Comparison of ENCODE assay signal across 8 cellular contexts in genomic region chr17:48626202-48626469, GRCh38. TPM values are rescaled to one million over a fixed set of nuclear protein-coding genes. Genes with fewer than 3 reads are reported as not detected.
DNase-seq lines count a peak whose midpoint lies in the region; ATAC-seq, FAIRE-seq and TF ChIP-seq lines count a peak whose summit lies in the region.

Gene HOXB9 (minus strand): TSS chr17:48626358. CDS start chr17:48626269, 89 bp downstream.

- intact Hi-C loops in K562 (cut with micrococcal nuclease), result loop anchor here (2.0 to 5.0 kb wide), 2 partner anchors 79 to 371 kb away; partner anchors contain the start of gene IGF2BP1

- no peak for TF ChIP-seq RAD21 in A549 (conservative IDR thresholded peaks at IDR 0.05 in 1 of 2, IDR thresholded peaks at IDR 0.05 in 1 of 2)
- TF ChIP-seq RAD21 in K562 (CRISPR knock-in tag; conservative IDR thresholded peaks at IDR 0.05 in 1 of 2, IDR thresholded peaks at IDR 0.05 in 1 of 2), result no peak

- H3K4me1 ChIP-seq in A549 (peaks cover 15% of the 10 kb centered on the region; the same call in 2 of the 3 replicates), K562 (replicated peaks in 1 of 2; ENCODE audit: control insufficient read depth in 2 of 2, insufficient read depth in 2 of 2, low read length in 2 of 2) (peaks cover 38 to 58% of the 10 kb centered on the region in 2 experiments), muscle layer of colon (ENCODE audit: insufficient read depth, low read length) (no peaks in the 10 kb centered on the region)

- no TSS peak for BruUV-seq in K562 (replicated peaks; lab: Mats Ljungman, UMichigan)

- H3K79me2 ChIP-seq in K562 (ENCODE audit: control insufficient read depth, insufficient read depth, low read length), result peaks cover 96% of the 10 kb centered on the region

- FAIRE-seq in A549 (lab: Jason Lieb, UNC), result no peak
- FAIRE-seq in K562 (lab: Jason Lieb, UNC), result no peak
- no peak for FAIRE-seq in D721Med (lab: Jason Lieb, UNC)

- peaks cover 34% of the 10 kb centered on the region for H4K20me1 ChIP-seq in K562 (replicated peaks; ENCODE audit: control insufficient read depth, insufficient read depth, low read length)

- H3K27me3 ChIP-seq in K562 (ENCODE audit: control insufficient read depth in 2 of 2, insufficient read depth in 2 of 2, low read length in 2 of 2) (no peaks in the 10 kb centered on the region), muscle layer of colon (ENCODE audit: control insufficient read depth in 1 of 2, insufficient read depth in 2 of 2, low read length in 2 of 2) (peaks cover 84 to 93% of the 10 kb centered on the region in 2 donors)

- H3K9me3 ChIP-seq in A549, result no peaks in the 10 kb centered on the region
- H3K9me3 ChIP-seq in K562 (replicated peaks; ENCODE audit: control insufficient read depth, insufficient read depth, low read depth, low read length), result no peaks in the 10 kb centered on the region
- no peaks in the 10 kb centered on the region for H3K9me3 ChIP-seq in muscle layer of colon (ENCODE audit: low read length)

- WGBS in A549 (ENCODE audit: missing lambda C conversion rate), result 0% methylated on average over 14 of the region's 19 CpGs
- 0% methylated on average over 17 of the region's 19 CpGs for WGBS in K562 (ENCODE audit: insufficient coverage, low coverage, missing lambda C conversion rate)

- in situ Hi-C loops in K562 (cut with MboI), result loop anchor here (10.0 kb wide), 1 partner anchor 591 kb away; the partner anchor contains the start of gene COPZ2

- TF ChIP-seq CTCF in A549 (IDR thresholded peaks at IDR 0.05), result no peak
- no peak for TF ChIP-seq CTCF in K562 (IDR thresholded peaks at IDR 0.05 in 2 of 3, conservative IDR thresholded peaks at IDR 0.05 in 1 of 3; ENCODE audit: insufficient read depth in 2 of 3, low read depth in 1 of 3, low read length in 3 of 3)
- TF ChIP-seq CTCF in D721Med (IDR thresholded peaks at IDR 0.05; ENCODE audit: insufficient read depth, missing control alignments), result no peak

- H3K36me3 ChIP-seq in K562 (ENCODE audit: control insufficient read depth, insufficient read depth, low read length) (peaks cover 37% of the 10 kb centered on the region), muscle layer of colon (ENCODE audit: insufficient read depth, low read length) (no peaks in the 10 kb centered on the region)

- TF ChIP-seq EP300 in A549 (IDR thresholded peaks at IDR 0.05) (no peak), K562 (IDR thresholded peaks at IDR 0.05; ENCODE audit: low read length) (no peak)

- no peak for TF ChIP-seq POLR2A in A549 (IDR thresholded peaks at IDR 0.05; ENCODE audit: low read length)
- TF ChIP-seq POLR2A in K562 (conservative IDR thresholded peaks at IDR 0.05), result no peak

- H3K9ac ChIP-seq in K562 (ENCODE audit: insufficient read depth in 1 of 2, low read depth in 2 of 2, low read length in 2 of 2) (peak within 1 kb of the TSS; percentile 99 to 100), muscle layer of colon (ENCODE audit: low read length) (no peak within 1 kb of the TSS)

- CTCF ChIA-PET in A549 (lab: Yijun Ruan, JAX), result interaction anchor here (1.1 to 9.7 kb wide), 13 partner anchors 12 to 601 kb away, joined by 3 to 118 read pairs (median 5); partner anchors contain the start of gene HOXB8
- CTCF ChIA-PET in K562 (lab: Yijun Ruan, JAX; ENCODE audit: low intra/inter-chr PET ratio), result interaction anchor here (0.7 kb wide), 1 partner anchor 69 kb away, joined by 3 read pairs; no protein-coding TSS in a partner anchor

- no peak; a peak in 2 of 6 replicates for ATAC-seq in A549
- ATAC-seq in K562, result peak; percentile 50
- ATAC-seq in HG02973 (IDR thresholded peaks at IDR 0.05; ENCODE audit: unreplicated experiment), result no peak

- no peak for DNase-seq in A549 (ENCODE audit: low read depth in 1 of 2, low spot score in 1 of 2)
- no peak for DNase-seq in HT-29 (ENCODE audit: low spot score)
- DNase-seq in K562 (ENCODE audit: extremely low read depth in 1 of 4, low spot score in 3 of 4), result peak in 1 of 4 experiments; percentile 73
- no peak for DNase-seq in D721Med (ENCODE audit: insufficient read length, low spot score)
- no peak for DNase-seq in GOT3 (lab: John Stamatoyannopoulos, UW)
- DNase-seq in stimulated activated CD4-positive, alpha-beta T cell treated with anti-CD3 and anti-CD28 coated beads, Interleukin-4, amount 100 ng/mL, for 1 hour, result no peak

- H3K4me2 ChIP-seq in A549 (peak within 1 kb of the TSS; percentile 92), K562 (ENCODE audit: insufficient read depth, low read length) (peak within 1 kb of the TSS; percentile 99)

- H2AFZ ChIP-seq in K562 (ENCODE audit: low read depth, low read length), result peak within 1 kb of the TSS; percentile 73; the same call in 1 of the 2 replicates

- H3K27ac ChIP-seq in A549 (peak within 1 kb of the TSS; percentile 89 to 95), K562 (ENCODE audit: extremely low read depth, low read depth, low read length) (peak within 1 kb of the TSS; percentile 99), muscle layer of colon (ENCODE audit: low read depth, low read length) (no peak within 1 kb of the TSS)

- H3K4me3 ChIP-seq in A549 (peak within 1 kb of the TSS; percentile 72), K562 (peak within 1 kb of the TSS; percentile 97), muscle layer of colon (ENCODE audit: low read depth in 1 of 2, low read length in 2 of 2) (peak within 1 kb of the TSS; percentile 26 to 29)

- POLR2A ChIA-PET in A549 (lab: Yijun Ruan, JAX), result interaction anchor here (0.6 to 2.9 kb wide), 11 partner anchors 10 to 578 kb away, joined by 3 to 45 read pairs (median 5); partner anchors contain the start of genes HOXB8 and NFE2L1
- POLR2A ChIA-PET in K562 (lab: Yijun Ruan, JAX), result interaction anchor here (0.5 to 4.0 kb wide), 18 partner anchors 8 to 580 kb away, joined by 3 to 43 read pairs (median 4); partner anchors contain the start of genes HOXB3 and HOXB8

- H3K9me1 ChIP-seq in K562 (ENCODE audit: control insufficient read depth, insufficient read depth, low read length), result no peaks in the 10 kb centered on the region

TF ChIP-seq in A549, 52 proteins besides CTCF, POLR2A, EP300 and RAD21 (continues in another document):
- TF ChIP-seq RNF2 (IDR thresholded peaks at IDR 0.05; ENCODE audit: borderline replicate concordance, low read depth) (0 out of 2 replicates have a peak, but pooled peaks have one; percentile 12), HMGXB4 (CRISPR knock-in tag; IDR thresholded peaks at IDR 0.05; ENCODE audit: borderline replicate concordance) (no peak)

TF ChIP-seq in K562, 482 proteins besides CTCF, POLR2A, EP300 and RAD21 (continues in another document):
- TF ChIP-seq CHD2 (IDR thresholded peaks at IDR 0.05; ENCODE audit: low read depth, low read length), result no peak
- TF ChIP-seq THAP12 (CRISPR knock-in tag; IDR thresholded peaks at IDR 0.05), result 0 out of 2 replicates have a peak, but pooled peaks have one; percentile 2
- peak; percentile 69 for TF ChIP-seq POLR2H (tag; IDR thresholded peaks at IDR 0.05; ENCODE audit: low read depth)
- TF ChIP-seq ETV5 (CRISPR knock-in tag; IDR thresholded peaks at IDR 0.05; ENCODE audit: low read depth), result peak; percentile 19; the same call in 1 of the 2 replicates

RNA-seq across cellular contexts. Expression of gene HOXB9, which starts in this region (rescaled TPM):
- polyA plus RNA-seq in A549 (2011; rRNA removed), result 22.0 and 24.6 TPM in 2 replicates
- 10.3 and 12.9 TPM in 2 replicates for polyA plus RNA-seq in A549 (2012; cell fraction: cytosol; rRNA removed)
- polyA plus RNA-seq in A549 (2012; cell fraction: nucleus; rRNA removed), result 11.1 and 12.9 TPM in 2 replicates
- 5.6 to 7.3 TPM (median 6.2 TPM) in 3 replicates for polyA plus RNA-seq in A549 (2017; fragmentation: RNase III; extraction: RNeasy Plus Mini Kit Qiagen cat#74134 plus additional on column Dnase treatment)
- polyA minus RNA-seq in A549 (2011; rRNA and poly(A)+ RNA removed), result 10.4 and 12.1 TPM in 2 replicates
- total RNA-seq in HT-29 (2014; rRNA removed; shearing (Covaris generic)), result 177 and 188 TPM in 2 replicates
- total RNA-seq in K562 (2011; cell fraction: chromatin; rRNA removed; ENCODE audit: low replicate concordance), result 92.5 and 108 TPM in 2 replicates
- total RNA-seq in K562 (2011; cell fraction: nucleolus; rRNA removed), result 55.1 and 62.2 TPM in 2 replicates
- 83.2 and 118 TPM in 2 replicates for total RNA-seq in K562 (2011; cell fraction: nucleoplasm; rRNA removed)
- total RNA-seq in K562 (2014; rRNA removed), result 77.6 and 91.3 TPM in 2 replicates
- 64.8 and 71.4 TPM in 2 replicates for total RNA-seq in K562 (2014; rRNA removed; fragmentation: Illumina TruSeq; extraction: Trizol)
- 54.3 and 54.6 TPM in 2 replicates for total RNA-seq in K562 (2015; rRNA removed; fragmentation: Illumina TruSeq; extraction: Trizol)
- total RNA-seq in K562 (2021), result 136 and 146 TPM in 2 replicates
- 104 and 141 TPM in 2 replicates for polyA plus RNA-seq in K562 (2011; rRNA removed)
- 113 and 142 TPM in 2 replicates for polyA plus RNA-seq in K562 (2011; cell fraction: cytosol; rRNA removed)
- polyA plus RNA-seq in K562 (2011; cell fraction: nucleus; rRNA removed), result 117 and 138 TPM in 2 replicates
- 89.9 and 176 TPM in 2 replicates for polyA plus RNA-seq in K562 (2012)
- 187 and 196 TPM in 2 replicates for polyA plus RNA-seq in K562 (2014; fragmentation: Illumina TruSeq; extraction: Trizol)
- 1 to 10 TPM; 3.1 to 5.2 TPM for polyA plus RNA-seq in K562 (2014; fragmentation: Nextera tagmentation; extraction: Ambion mirVana)
- 136 and 145 TPM in 2 replicates for polyA plus RNA-seq in K562 (2014; rRNA removed)
- polyA minus RNA-seq in K562 (2011; rRNA and poly(A)+ RNA removed), result 54.1 and 61.9 TPM in 2 replicates
- polyA minus RNA-seq in K562 (2011; cell fraction: cytosol; rRNA and poly(A)+ RNA removed), result 46.9 and 52.2 TPM in 2 replicates
- polyA minus RNA-seq in K562 (2011; cell fraction: nucleus; rRNA and poly(A)+ RNA removed), result 28.9 and 46.7 TPM in 2 replicates

Comparison
In these comparisons a context has a peak if more than half of its experiments do, and no peak if none do; other contexts are left out.
1. H3K4me3 ChIP-seq: peak in every context shown above with its lines; median percentile 97 in K562; 72 in A549; 28 in muscle layer of colon.
2. Of the 35 proteins assayed by ChIP-seq in both K562 and A549: peak only in K562: MAX and PHF8; only in A549: RNF2; in both: none; in neither: 30; mixed calls (peak in some experiments, not most) for 2.